Comparison of ENCODE assay signal across 32 cellular contexts in the genomic region with DNA sequence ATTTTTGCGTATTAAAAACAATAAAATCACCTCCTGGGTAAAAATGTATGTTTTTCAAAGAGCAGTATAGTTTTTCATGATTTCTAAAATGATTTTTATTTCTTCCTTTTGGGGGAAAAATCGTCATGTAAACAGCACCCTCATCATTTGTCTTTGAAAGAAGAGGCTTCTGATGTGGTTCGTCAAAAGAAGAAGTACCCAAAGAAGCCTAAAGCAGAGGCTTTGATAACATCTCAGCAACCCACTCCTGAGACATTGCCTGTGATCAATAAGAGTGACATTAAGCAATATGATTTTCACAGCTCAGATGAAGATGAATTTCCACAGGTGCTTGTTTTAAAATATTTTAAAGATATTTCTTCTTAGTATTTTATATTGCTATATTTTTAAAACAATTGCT.
"Had no signal": no experiment of that assay in that cellular context is flagged by ENCODE, and none has a peak within 500 bp of the region (broad histone marks: within the 10 kb centered on the region; RNA-seq: fewer than 3 reads in every experiment).

No MANE protein-coding gene starts in this region.

- H3K27ac Mint-ChIP-seq: activated CD4-positive, alpha-beta T cell treated with anti-CD3 and anti-CD28 coated beads for 36 hours; activated naive CD4-positive, alpha-beta T cell treated with anti-CD3 and anti-CD28 coated beads, Interleukin-2, amount 50 U/mL, for 72 hours; activated T-cell treated with anti-CD3 and anti-CD28 coated beads, Interleukin-2, amount 50 U/mL, for 72 hours; immature natural killer cell; mesothelial cell of epicardium; T-helper 1 cell treated with Interleukin-12 subunit alpha and Interleukin-12 subunit beta and Interleukin-4 antibody, amounts not matched to agents 30 μg/mL and 1 μg/mL, for 36 hours had no signal

- H3K27me3 Mint-ChIP-seq: activated CD4-positive, alpha-beta T cell treated with anti-CD3 and anti-CD28 coated beads for 36 hours; effector memory CD8-positive, alpha-beta T cell; naive B cell; stimulated activated naive CD8-positive, alpha-beta T cell treated with anti-CD3 and anti-CD28 coated beads, Interleukin-15, amount 100 ng/mL, for 72 hours had no signal

- H3K4me3 ChIP-seq: heart left ventricle, pancreas, psoas muscle, sigmoid colon, thyroid gland, upper lobe of left lung, vagina had no signal

- H3K4me1 Mint-ChIP-seq: mesothelial cell of epicardium had no signal

- H3K27me3 ChIP-seq: brain microvascular endothelial cell, heart left ventricle, pancreas, sigmoid colon, thyroid gland, upper lobe of left lung, vagina had no signal

- H3K9me3 ChIP-seq: heart left ventricle, pancreas, psoas muscle, sigmoid colon, thyroid gland, upper lobe of left lung, vagina had no signal

- ATAC-seq: activated CD4-positive, alpha-beta T cell treated with anti-CD3 and anti-CD28 coated beads for 36 hours; activated naive CD4-positive, alpha-beta T cell treated with anti-CD3 and anti-CD28 coated beads, Interleukin-2, amount 50 U/mL, for 72 hours; activated T-cell treated with anti-CD3 and anti-CD28 coated beads, Interleukin-2, amount 50 U/mL, for 72 hours; effector memory CD8-positive, alpha-beta T cell; heart left ventricle; pancreas; psoas muscle; stimulated activated effector memory CD8-positive, alpha-beta T cell treated with anti-CD3 and anti-CD28 coated beads, Interleukin-12 subunit alpha, Interleukin-12 subunit beta, amount 100 ng/mL, for 72 hours; stimulated activated naive CD8-positive, alpha-beta T cell treated with anti-CD3 and anti-CD28 coated beads, Interleukin-15, amount 100 ng/mL, for 72 hours had no signal

- H3K4me3 Mint-ChIP-seq: activated CD4-positive, alpha-beta T cell treated with anti-CD3 and anti-CD28 coated beads for 36 hours; activated T-cell treated with anti-CD3 and anti-CD28 coated beads, Interleukin-2, amount 50 U/mL, for 72 hours; effector memory CD8-positive, alpha-beta T cell; immature natural killer cell; mesothelial cell of epicardium; naive B cell; neural crest cell; stimulated activated effector memory CD8-positive, alpha-beta T cell treated with anti-CD3 and anti-CD28 coated beads, Interleukin-12 subunit alpha, Interleukin-12 subunit beta, amount 100 ng/mL, for 72 hours; stimulated activated naive CD8-positive, alpha-beta T cell treated with anti-CD3 and anti-CD28 coated beads, Interleukin-15, amount 100 ng/mL, for 72 hours; T-helper 1 cell treated with Interleukin-12 subunit alpha and Interleukin-12 subunit beta and Interleukin-4 antibody, amounts not matched to agents 30 μg/mL and 1 μg/mL, for 36 hours had no signal

- H3K9me3 Mint-ChIP-seq: activated naive CD4-positive, alpha-beta T cell treated with anti-CD3 and anti-CD28 coated beads, Interleukin-2, amount 50 U/mL, for 72 hours; activated T-cell treated with anti-CD3 and anti-CD28 coated beads, Interleukin-2, amount 50 U/mL, for 72 hours; effector memory CD8-positive, alpha-beta T cell; immature natural killer cell; mesothelial cell of epicardium; naive B cell; neural crest cell; stimulated activated effector memory CD8-positive, alpha-beta T cell treated with anti-CD3 and anti-CD28 coated beads, Interleukin-12 subunit alpha, Interleukin-12 subunit beta, amount 100 ng/mL, for 72 hours; stimulated activated naive CD8-positive, alpha-beta T cell treated with anti-CD3 and anti-CD28 coated beads, Interleukin-15, amount 100 ng/mL, for 72 hours; T-helper 1 cell treated with Interleukin-12 subunit alpha and Interleukin-12 subunit beta and Interleukin-4 antibody, amounts not matched to agents 30 μg/mL and 1 μg/mL, for 36 hours had no signal

- H3K27ac ChIP-seq: brain microvascular endothelial cell, heart left ventricle, pancreas, psoas muscle, sigmoid colon, thyroid gland, upper lobe of left lung, vagina had no signal

- DNase-seq: activated CD4-positive, alpha-beta T cell treated with anti-CD3 and anti-CD28 coated beads for 36 hours; activated CD4-positive, alpha-beta T cell treated with anti-CD3 and anti-CD28 coated beads, Interleukin-2, amount 50 U/mL, for 4 hours; activated CD4-positive, CD25-positive, alpha-beta regulatory T cell; activated CD8-positive, alpha-beta memory T cell treated with anti-CD3 and anti-CD28 coated beads for 24 hours; activated naive CD4-positive, alpha-beta T cell; activated T-cell treated with anti-CD3 and anti-CD28 coated beads, Interleukin-2, amount 50 U/mL, for 72 hours; amniotic stem cell; brain microvascular endothelial cell; cortex of kidney; effector memory CD8-positive, alpha-beta T cell; foreskin fibroblast; heart left ventricle; hypothalamus; immature natural killer cell; naive B cell; nucleus accumbens; pancreas; psoas muscle; sigmoid colon; small intestine; stimulated activated CD4-positive, alpha-beta T cell treated with anti-CD3 and anti-CD28 coated beads, Interleukin-4, amount 100 ng/mL, for 24 hours; stimulated activated naive CD8-positive, alpha-beta T cell treated with anti-CD3 and anti-CD28 coated beads, Interleukin-15, amount 100 ng/mL, for 72 hours; substantia nigra; T1000; thyroid gland; upper lobe of left lung had no signal

- H3K4me1 ChIP-seq: heart left ventricle, pancreas, psoas muscle, sigmoid colon, thyroid gland, upper lobe of left lung, vagina had no signal
